In genomic region chr3:24503499-24504176, GRCh38 we compare ENCODE assay signal across 14 cellular contexts. TPM values are rescaled to one million over a fixed set of nuclear protein-coding genes. Genes with fewer than 3 reads are reported as not detected.
A peak's percentile ranks its signal among the peaks of the same experiment; 100 is the strongest.
DNase-seq lines count a peak whose midpoint lies in the region; ATAC-seq and FAIRE-seq lines count a peak whose summit lies in the region.
"Had no signal": no experiment of that assay in that cellular context is flagged by ENCODE, and none has a peak within 500 bp of the region (broad histone marks: within the 10 kb centered on the region; RNA-seq: fewer than 3 reads in every experiment).

No MANE protein-coding gene starts in this region.

- no peaks in the 10 kb centered on the region for H3K9me3 ChIP-seq in small intestine (ENCODE audit: control insufficient read depth, low read depth)
- no peaks in the 10 kb centered on the region for H3K9me3 ChIP-seq in naive thymus-derived CD4-positive, alpha-beta T cell (ENCODE audit: control insufficient read depth in 2 of 3, low read length in 3 of 3)
- H3K9me3 ChIP-seq: testis had no signal

- peaks cover 0 to 6% of the 10 kb centered on the region in 2 donors for H3K4me1 ChIP-seq in small intestine (ENCODE audit: control insufficient read depth in 2 of 2, insufficient read depth in 1 of 2, low read depth in 1 of 2, low read length in 1 of 2)
- H3K4me1 ChIP-seq in naive thymus-derived CD4-positive, alpha-beta T cell (ENCODE audit: control insufficient read depth in 2 of 2, insufficient read depth in 2 of 2, low read length in 2 of 2) = no peaks in the 10 kb centered on the region
- H3K4me1 ChIP-seq: testis had no signal

- no peaks in the 10 kb centered on the region for H3K27me3 ChIP-seq in small intestine (ENCODE audit: control insufficient read depth in 2 of 2, insufficient read depth in 2 of 2, low read length in 2 of 2)
- H3K27me3 ChIP-seq in naive thymus-derived CD4-positive, alpha-beta T cell (ENCODE audit: control insufficient read depth in 2 of 2, insufficient read depth in 2 of 2, low read length in 2 of 2) = no peaks in the 10 kb centered on the region
- H3K27me3 ChIP-seq: testis had no signal

- CTCF ChIA-PET in naive thymus-derived CD4-positive, alpha-beta T cell (lab: Charles Lee) = no interaction called here

- POLR2A ChIA-PET in naive thymus-derived CD4-positive, alpha-beta T cell (lab: Charles Lee) = no interaction called here

- FAIRE-seq in small intestine (lab: Jason Lieb, UNC) = no peak

- DNase-seq in NOMO-1 (lab: John Stamatoyannopoulos, UW; ENCODE audit: unreplicated experiment in 2 of 2) = peak; percentile 3 to 42
- DNase-seq in NOMO-1 treated with dmso at 0.1 percent for 144 hours (lab: John Stamatoyannopoulos, UW; ENCODE audit: unreplicated experiment) = no peak
- DNase-seq in small intestine = peak; percentile 52
- DNase-seq in naive thymus-derived CD4-positive, alpha-beta T cell = no peak
- no peak for DNase-seq in hippocampal formation (lab: John Stamatoyannopoulos, UW)
- no peak for DNase-seq in ACHN
- DNase-seq: endodermal cell; HFFc6; NCI-H1105 treated with DMSO at 0.1 percent for 48 hours; stimulated activated CD4-positive, alpha-beta T cell treated with anti-CD3 and anti-CD28 coated beads, Interleukin-15, amount 100 ng/mL, for 24 hours; testis had no signal

- H3K36me3 Mint-ChIP-seq in naive thymus-derived CD4-positive, alpha-beta T cell = no peaks in the 10 kb centered on the region

- no peak overlapping the region for H3K27ac Mint-ChIP-seq in naive thymus-derived CD4-positive, alpha-beta T cell
- H3K27ac Mint-ChIP-seq: endodermal cell, HFFc6 had no signal

- WGBS in small intestine, 3 donors = 71 to 78% (median 76%) methylated on average over 4 of the region's 4 CpGs

- H3K36me3 ChIP-seq in small intestine (ENCODE audit: control insufficient read depth in 2 of 2, insufficient read depth in 2 of 2, low read length in 2 of 2) = no peaks in the 10 kb centered on the region
- no peaks in the 10 kb centered on the region for H3K36me3 ChIP-seq in naive thymus-derived CD4-positive, alpha-beta T cell (ENCODE audit: control insufficient read depth in 2 of 3, insufficient read depth in 3 of 3, low read length in 3 of 3)

- no peaks in the 10 kb centered on the region for H3K4me1 Mint-ChIP-seq in naive thymus-derived CD4-positive, alpha-beta T cell
- H3K4me1 Mint-ChIP-seq: endodermal cell had no signal

- H3K27ac ChIP-seq in small intestine (ENCODE audit: low read depth in 1 of 2, low read length in 1 of 2) = no peak overlapping the region
- no peak overlapping the region for H3K27ac ChIP-seq in naive thymus-derived CD4-positive, alpha-beta T cell (ENCODE audit: low read depth, low read length)
- H3K27ac ChIP-seq: 22Rv1, testis had no signal

- peaks cover 0 to 5% (median 0%) of the 10 kb centered on the region in 11 donors for H3K9me3 Mint-ChIP-seq in naive thymus-derived CD4-positive, alpha-beta T cell
- H3K9me3 Mint-ChIP-seq: endodermal cell had no signal

- H3K4me3 Mint-ChIP-seq in naive thymus-derived CD4-positive, alpha-beta T cell = no peak overlapping the region
- H3K4me3 Mint-ChIP-seq: endodermal cell, HFFc6 had no signal

- intact Hi-C loops in naive thymus-derived CD4-positive, alpha-beta T cell (cut with micrococcal nuclease) = no loop called here

- in situ Hi-C loops in ACHN (cut with HindIII; ENCODE audit: low pct_ligation_motif_present, low pct_unique_long_range_greater_than_20kb, low sequenced_read_pairs) = no loop called here

- ATAC-seq in HG02571 (IDR thresholded peaks at IDR 0.05; ENCODE audit: unreplicated experiment) (peak; percentile 78), HG03469 (IDR thresholded peaks at IDR 0.05; ENCODE audit: unreplicated experiment) (peak; percentile 95)
- ATAC-seq in naive thymus-derived CD4-positive, alpha-beta T cell = no peak

- H3K27me3 Mint-ChIP-seq in naive thymus-derived CD4-positive, alpha-beta T cell = peaks cover 0 to 11% (median 5%) of the 10 kb centered on the region in 5 donors

- H3K4me3 ChIP-seq in small intestine (ENCODE audit: low read depth in 1 of 2, low read length in 2 of 2) = no peak overlapping the region
- H3K4me3 ChIP-seq in naive thymus-derived CD4-positive, alpha-beta T cell (ENCODE audit: low read length) = no peak overlapping the region
- H3K4me3 ChIP-seq: testis had no signal

RNA-seq across cellular contexts. Expression of gene THRB, which starts 9.0 kb away (rescaled TPM):
- 1 to 10 TPM; 3.2 to 5.4 (median 3.3) TPM for polyA plus RNA-seq in small intestine
- 1 to 10 TPM in 1 of 5 experiments, under 1 TPM in 1, not detected in 3; 0.16 to 1.0 TPM for total RNA-seq in naive thymus-derived CD4-positive, alpha-beta T cell
- polyA plus RNA-seq in naive thymus-derived CD4-positive, alpha-beta T cell = under 1 TPM in 1 of 2 donors, not detected in 1; 0.05 TPM
- total RNA-seq: HFFc6 had no signal

Comparison
In these comparisons a context has a peak if more than half of its experiments do, and no peak if none do; other contexts are left out.
1. DNase-seq: peak in NOMO-1 (2 of 2) and small intestine (single experiment); none in NOMO-1 treated with dmso at 0.1 percent for 144 hours (single experiment), naive thymus-derived CD4-positive, alpha-beta T cell (0 of 9), hippocampal formation (0 of 2) and ACHN (single experiment).
2. RNA of gene THRB, which starts 9.0 kb away (polyA plus RNA-seq): 3.2 to 5.4 TPM in small intestine; 0.05 TPM in naive thymus-derived CD4-positive, alpha-beta T cell; every median in the first group is over 4 times any median in the second.